Comparison of ENCODE assay signal across 8 cellular contexts in the genomic region with DNA sequence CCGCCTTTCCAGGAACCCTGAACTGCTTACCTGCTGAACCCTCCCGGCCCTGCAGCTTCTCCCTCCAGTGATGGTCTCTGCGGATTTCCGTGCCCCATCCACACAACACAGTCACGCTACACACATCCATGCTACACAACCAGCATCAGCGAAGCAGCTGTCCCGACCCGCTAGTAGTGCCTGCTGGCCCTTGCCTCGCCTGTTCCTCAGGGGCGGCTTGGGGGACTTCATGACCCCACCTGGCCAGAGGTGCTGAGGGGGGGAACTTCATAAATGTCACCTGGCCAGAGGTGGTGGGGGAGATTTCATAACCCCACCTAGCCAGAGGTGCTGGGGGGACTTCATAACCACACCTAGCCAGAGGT. TPM values are rescaled to one million over a fixed set of nuclear protein-coding genes. Genes with fewer than 3 reads are reported as not detected.
DNase-seq lines count a peak whose midpoint lies in the region; ATAC-seq and TF ChIP-seq lines count a peak whose summit lies in the region.

No MANE protein-coding gene starts in this region.

- ATAC-seq in HG03521 (IDR thresholded peaks at IDR 0.05; ENCODE audit: unreplicated experiment) (no peak), HG02623 (IDR thresholded peaks at IDR 0.05; ENCODE audit: unreplicated experiment) (no peak)

- no peak for TF ChIP-seq RAD21 in neural cell (conservative IDR thresholded peaks at IDR 0.05)

- H4K20me1 ChIP-seq in neural cell (ENCODE audit: insufficient read depth) = no peaks in the 10 kb centered on the region

- peak overlapping the region; percentile 79 for H3K27ac ChIP-seq in neural cell (ENCODE audit: low read length)

- no peaks in the 10 kb centered on the region for H3F3A ChIP-seq in neural cell (ENCODE audit: insufficient read depth, low read length, poor library complexity, severe bottlenecking)

- H3K9me3 ChIP-seq in MG63 (no peaks in the 10 kb centered on the region), endocrine pancreas (ENCODE audit: control insufficient read depth, low read length) (no peaks in the 10 kb centered on the region), neural cell (ENCODE audit: low read length) (no peaks in the 10 kb centered on the region)

- no peaks in the 10 kb centered on the region for H3K27me3 ChIP-seq in MG63
- H3K27me3 ChIP-seq in endocrine pancreas (ENCODE audit: control insufficient read depth, insufficient read depth, low read length) = no peaks in the 10 kb centered on the region
- no peaks in the 10 kb centered on the region for H3K27me3 ChIP-seq in neural cell (ENCODE audit: insufficient read depth, low read depth, low read length)

- H3K9ac ChIP-seq in endocrine pancreas (ENCODE audit: control insufficient read depth, insufficient read depth, low read length) (peak overlapping the region; percentile 34), neural cell (ENCODE audit: low read length) (peak overlapping the region; percentile 72)

- no peak for TF ChIP-seq EP300 in neural cell (conservative IDR thresholded peaks at IDR 0.05; ENCODE audit: poor library complexity, severe bottlenecking)

- no peaks in the 10 kb centered on the region for H3K9me2 ChIP-seq in neural cell (ENCODE audit: insufficient read depth, low read length)

- peak; percentile 15 for DNase-seq in NCI-H2029 (lab: John Stamatoyannopoulos, UW)
- DNase-seq in NCI-H2029 treated with DMSO at 0.1 percent for 48 hours (lab: John Stamatoyannopoulos, UW) = no peak
- no peak for DNase-seq in MG63
- no peak for DNase-seq in DMS53 treated with DMSO at 0.1 percent for 48 hours (lab: John Stamatoyannopoulos, UW; ENCODE audit: unreplicated experiment)

- H2AFZ ChIP-seq in neural cell (ENCODE audit: low read depth, low read length) = peak overlapping the region; percentile 89

- H3K79me2 ChIP-seq in neural cell (replicated peaks; ENCODE audit: insufficient read depth, low read length) = peaks cover 10% of the 10 kb centered on the region

- H3K36me3 ChIP-seq in MG63 (peaks cover 8% of the 10 kb centered on the region), endocrine pancreas (ENCODE audit: control insufficient read depth, insufficient read depth, low read length) (no peaks in the 10 kb centered on the region), neural cell (ENCODE audit: insufficient read depth, low read length) (peaks cover 6% of the 10 kb centered on the region)

- H3K4me2 ChIP-seq in neural cell (ENCODE audit: low read length) = peak overlapping the region; percentile 55

- H3K4me3 ChIP-seq in MG63 (peak overlapping the region; percentile 64), endocrine pancreas (ENCODE audit: control insufficient read depth, insufficient read depth, low read length) (peak overlapping the region; percentile 53), neural cell (ENCODE audit: low read length) (peak overlapping the region; percentile 74)

- H3K4me1 ChIP-seq in endocrine pancreas (ENCODE audit: control insufficient read depth, insufficient read depth, low read length) = peaks cover 7% of the 10 kb centered on the region

- TF ChIP-seq CTCF in neural cell (IDR thresholded peaks at IDR 0.05; ENCODE audit: poor library complexity, severe bottlenecking) = peak; percentile 43

TF ChIP-seq in neural cell, 6 proteins besides CTCF, POLR2A, EP300 and RAD21:
- TF ChIP-seq, protein P1, sequence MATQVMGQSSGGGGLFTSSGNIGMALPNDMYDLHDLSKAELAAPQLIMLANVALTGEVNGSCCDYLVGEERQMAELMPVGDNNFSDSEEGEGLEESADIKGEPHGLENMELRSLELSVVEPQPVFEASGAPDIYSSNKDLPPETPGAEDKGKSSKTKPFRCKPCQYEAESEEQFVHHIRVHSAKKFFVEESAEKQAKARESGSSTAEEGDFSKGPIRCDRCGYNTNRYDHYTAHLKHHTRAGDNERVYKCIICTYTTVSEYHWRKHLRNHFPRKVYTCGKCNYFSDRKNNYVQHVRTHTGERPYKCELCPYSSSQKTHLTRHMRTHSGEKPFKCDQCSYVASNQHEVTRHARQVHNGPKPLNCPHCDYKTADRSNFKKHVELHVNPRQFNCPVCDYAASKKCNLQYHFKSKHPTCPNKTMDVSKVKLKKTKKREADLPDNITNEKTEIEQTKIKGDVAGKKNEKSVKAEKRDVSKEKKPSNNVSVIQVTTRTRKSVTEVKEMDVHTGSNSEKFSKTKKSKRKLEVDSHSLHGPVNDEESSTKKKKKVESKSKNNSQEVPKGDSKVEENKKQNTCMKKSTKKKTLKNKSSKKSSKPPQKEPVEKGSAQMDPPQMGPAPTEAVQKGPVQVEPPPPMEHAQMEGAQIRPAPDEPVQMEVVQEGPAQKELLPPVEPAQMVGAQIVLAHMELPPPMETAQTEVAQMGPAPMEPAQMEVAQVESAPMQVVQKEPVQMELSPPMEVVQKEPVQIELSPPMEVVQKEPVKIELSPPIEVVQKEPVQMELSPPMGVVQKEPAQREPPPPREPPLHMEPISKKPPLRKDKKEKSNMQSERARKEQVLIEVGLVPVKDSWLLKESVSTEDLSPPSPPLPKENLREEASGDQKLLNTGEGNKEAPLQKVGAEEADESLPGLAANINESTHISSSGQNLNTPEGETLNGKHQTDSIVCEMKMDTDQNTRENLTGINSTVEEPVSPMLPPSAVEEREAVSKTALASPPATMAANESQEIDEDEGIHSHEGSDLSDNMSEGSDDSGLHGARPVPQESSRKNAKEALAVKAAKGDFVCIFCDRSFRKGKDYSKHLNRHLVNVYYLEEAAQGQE (IDR thresholded peaks at IDR 0.05; ENCODE audit: borderline replicate concordance) = no peak
- peak; percentile 8 for TF ChIP-seq SMC3 (conservative IDR thresholded peaks at IDR 0.05; ENCODE audit: poor library complexity)
- TF ChIP-seq MXI1 (conservative IDR thresholded peaks at IDR 0.05; ENCODE audit: poor library complexity, severe bottlenecking) = no peak
- TF ChIP-seq TAF1 (IDR thresholded peaks at IDR 0.05; ENCODE audit: low read depth) = no peak
- TF ChIP-seq POLR2AphosphoS5 (IDR thresholded peaks at IDR 0.05) = no peak
- TF ChIP-seq EZH2 (IDR thresholded peaks at IDR 0.05; ENCODE audit: borderline replicate concordance, insufficient read depth, low read length, poor library complexity, severe bottlenecking) = no peak
TF ChIP-seq in neural cell: peak in this region for 1.

RNA-seq across cellular contexts. Expression of a gene that starts 0.5 kb away (rescaled TPM):
- 21.9 and 32.1 TPM in 2 replicates for total RNA-seq in MG63 (2014; rRNA removed; shearing (Covaris generic); ENCODE audit: low replicate concordance)
- 23.3 and 30.3 TPM in 2 replicates for polyA plus RNA-seq in neural cell
- 46.5 and 53.7 TPM in 2 replicates for polyA minus RNA-seq in neural cell

RNA-seq across cellular contexts. Expression of a gene that starts 59.7 kb away (rescaled TPM):
- 52.7 and 71.9 TPM in 2 replicates for total RNA-seq in MG63 (2014; rRNA removed; shearing (Covaris generic); ENCODE audit: low replicate concordance)
- 9.3 and 22.2 TPM in 2 replicates for polyA plus RNA-seq in neural cell
- polyA minus RNA-seq in neural cell = 18.5 and 19.0 TPM in 2 replicates
